In the genomic region with DNA sequence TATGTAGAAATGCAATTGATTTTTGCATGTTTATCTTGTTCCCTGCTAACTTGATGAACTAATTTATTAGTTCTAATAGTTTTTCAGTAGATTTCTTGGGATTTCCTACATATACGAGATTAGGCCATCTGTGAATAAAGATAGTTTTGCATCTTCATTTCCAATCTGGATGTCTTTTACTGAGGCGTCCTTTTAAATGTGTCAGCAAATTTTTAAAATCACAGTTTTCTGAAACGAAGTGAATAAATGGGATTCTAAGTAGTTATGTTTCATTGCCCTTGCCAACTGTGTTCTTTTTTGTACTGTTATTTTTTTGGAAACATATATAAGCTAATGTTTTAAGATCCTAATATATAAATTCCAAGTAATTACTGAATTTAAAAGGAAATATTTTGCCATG, we compare ENCODE assay signal across 2 cellular contexts.
TF ChIP-seq lines count a peak whose summit lies in the region.

No MANE protein-coding gene starts in this region.

TF ChIP-seq in HepG2, 621 proteins besides CTCF, POLR2A, EP300 and RAD21:
- TF ChIP-seq POLR2AphosphoS5 (IDR thresholded peaks at IDR 0.05; ENCODE audit: low read depth, low read length) (no peak), JDP2 (CRISPR knock-in tag; IDR thresholded peaks at IDR 0.05; ENCODE audit: borderline replicate concordance) (no peak), ZNF180 (CRISPR knock-in tag; IDR thresholded peaks at IDR 0.05; ENCODE audit: borderline replicate concordance, low read depth) (no peak), KDM1A (CRISPR knock-in tag; IDR thresholded peaks at IDR 0.05) (no peak), SMAD9 (CRISPR knock-in tag; IDR thresholded peaks at IDR 0.05) (no peak), ZNF616 (CRISPR knock-in tag; IDR thresholded peaks at IDR 0.05; ENCODE audit: low read depth) (no peak), ZSCAN20 (CRISPR knock-in tag; IDR thresholded peaks at IDR 0.05; ENCODE audit: borderline replicate concordance) (no peak), PRPF4 (IDR thresholded peaks at IDR 0.05; ENCODE audit: low read depth, low read length, poor library complexity, severe bottlenecking) (no peak), XBP1 (CRISPR knock-in tag; IDR thresholded peaks at IDR 0.05) (no peak), ETV5 (CRISPR knock-in tag; IDR thresholded peaks at IDR 0.05; ENCODE audit: borderline replicate concordance) (no peak), PPARG (CRISPR knock-in tag; conservative IDR thresholded peaks at IDR 0.05) (no peak), HOXA7 (CRISPR knock-in tag; IDR thresholded peaks at IDR 0.05) (no peak), ARNTL (CRISPR knock-in tag; IDR thresholded peaks at IDR 0.05) (no peak), MAFK (conservative IDR thresholded peaks at IDR 0.05 in 1 of 2, IDR thresholded peaks at IDR 0.05 in 1 of 2; ENCODE audit: low read length in 2 of 2) (peak; percentile 68 to 86), MAFF (IDR thresholded peaks at IDR 0.05; ENCODE audit: low read depth, low read length) (peak; percentile 69; the same call in 1 of the 2 replicates)
- TF ChIP-seq, protein P1, sequence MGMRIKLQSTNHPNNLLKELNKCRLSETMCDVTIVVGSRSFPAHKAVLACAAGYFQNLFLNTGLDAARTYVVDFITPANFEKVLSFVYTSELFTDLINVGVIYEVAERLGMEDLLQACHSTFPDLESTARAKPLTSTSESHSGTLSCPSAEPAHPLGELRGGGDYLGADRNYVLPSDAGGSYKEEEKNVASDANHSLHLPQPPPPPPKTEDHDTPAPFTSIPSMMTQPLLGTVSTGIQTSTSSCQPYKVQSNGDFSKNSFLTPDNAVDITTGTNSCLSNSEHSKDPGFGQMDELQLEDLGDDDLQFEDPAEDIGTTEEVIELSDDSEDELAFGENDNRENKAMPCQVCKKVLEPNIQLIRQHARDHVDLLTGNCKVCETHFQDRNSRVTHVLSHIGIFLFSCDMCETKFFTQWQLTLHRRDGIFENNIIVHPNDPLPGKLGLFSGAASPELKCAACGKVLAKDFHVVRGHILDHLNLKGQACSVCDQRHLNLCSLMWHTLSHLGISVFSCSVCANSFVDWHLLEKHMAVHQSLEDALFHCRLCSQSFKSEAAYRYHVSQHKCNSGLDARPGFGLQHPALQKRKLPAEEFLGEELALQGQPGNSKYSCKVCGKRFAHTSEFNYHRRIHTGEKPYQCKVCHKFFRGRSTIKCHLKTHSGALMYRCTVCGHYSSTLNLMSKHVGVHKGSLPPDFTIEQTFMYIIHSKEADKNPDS (CRISPR knock-in tag; IDR thresholded peaks at IDR 0.05) = no peak

TF ChIP-seq in K562, 482 proteins besides CTCF, POLR2A, EP300 and RAD21:
- TF ChIP-seq MAFF (IDR thresholded peaks at IDR 0.05; ENCODE audit: low read length) (peak; percentile 69), MAFK (IDR thresholded peaks at IDR 0.05; ENCODE audit: low read length) (peak; percentile 38; the same call in 1 of the 2 replicates), DMBX1 (CRISPR knock-in tag; IDR thresholded peaks at IDR 0.05; ENCODE audit: borderline replicate concordance) (no peak), C11orf30 (IDR thresholded peaks at IDR 0.05; ENCODE audit: low read depth) (peak; percentile 71), FIP1L1 (IDR thresholded peaks at IDR 0.05; ENCODE audit: low read depth, low read length, poor library complexity, severe bottlenecking) (no peak), ZNF316 (IDR thresholded peaks at IDR 0.05) (peak; percentile 79)
- TF ChIP-seq, protein P2, sequence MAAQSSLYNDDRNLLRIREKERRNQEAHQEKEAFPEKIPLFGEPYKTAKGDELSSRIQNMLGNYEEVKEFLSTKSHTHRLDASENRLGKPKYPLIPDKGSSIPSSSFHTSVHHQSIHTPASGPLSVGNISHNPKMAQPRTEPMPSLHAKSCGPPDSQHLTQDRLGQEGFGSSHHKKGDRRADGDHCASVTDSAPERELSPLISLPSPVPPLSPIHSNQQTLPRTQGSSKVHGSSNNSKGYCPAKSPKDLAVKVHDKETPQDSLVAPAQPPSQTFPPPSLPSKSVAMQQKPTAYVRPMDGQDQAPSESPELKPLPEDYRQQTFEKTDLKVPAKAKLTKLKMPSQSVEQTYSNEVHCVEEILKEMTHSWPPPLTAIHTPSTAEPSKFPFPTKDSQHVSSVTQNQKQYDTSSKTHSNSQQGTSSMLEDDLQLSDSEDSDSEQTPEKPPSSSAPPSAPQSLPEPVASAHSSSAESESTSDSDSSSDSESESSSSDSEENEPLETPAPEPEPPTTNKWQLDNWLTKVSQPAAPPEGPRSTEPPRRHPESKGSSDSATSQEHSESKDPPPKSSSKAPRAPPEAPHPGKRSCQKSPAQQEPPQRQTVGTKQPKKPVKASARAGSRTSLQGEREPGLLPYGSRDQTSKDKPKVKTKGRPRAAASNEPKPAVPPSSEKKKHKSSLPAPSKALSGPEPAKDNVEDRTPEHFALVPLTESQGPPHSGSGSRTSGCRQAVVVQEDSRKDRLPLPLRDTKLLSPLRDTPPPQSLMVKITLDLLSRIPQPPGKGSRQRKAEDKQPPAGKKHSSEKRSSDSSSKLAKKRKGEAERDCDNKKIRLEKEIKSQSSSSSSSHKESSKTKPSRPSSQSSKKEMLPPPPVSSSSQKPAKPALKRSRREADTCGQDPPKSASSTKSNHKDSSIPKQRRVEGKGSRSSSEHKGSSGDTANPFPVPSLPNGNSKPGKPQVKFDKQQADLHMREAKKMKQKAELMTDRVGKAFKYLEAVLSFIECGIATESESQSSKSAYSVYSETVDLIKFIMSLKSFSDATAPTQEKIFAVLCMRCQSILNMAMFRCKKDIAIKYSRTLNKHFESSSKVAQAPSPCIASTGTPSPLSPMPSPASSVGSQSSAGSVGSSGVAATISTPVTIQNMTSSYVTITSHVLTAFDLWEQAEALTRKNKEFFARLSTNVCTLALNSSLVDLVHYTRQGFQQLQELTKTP (IDR thresholded peaks at IDR 0.05; ENCODE audit: low read depth in 1 of 2, partially characterized antibody in 2 of 2) = no peak
